ENCODE assay signal across 19 cellular contexts in genomic region chr14:91326514-91326832, GRCh38.
A peak's percentile ranks its signal among the peaks of the same experiment; 100 is the strongest.
DNase-seq lines count a peak whose midpoint lies in the region; ATAC-seq, FAIRE-seq and TF ChIP-seq lines count a peak whose summit lies in the region.
"Had no signal": no experiment of that assay in that cellular context is flagged by ENCODE, and none has a peak within 500 bp of the region (broad histone marks: within the 10 kb centered on the region; RNA-seq: fewer than 3 reads in every experiment).

No MANE protein-coding gene starts in this region.

- peaks cover 55% of the 10 kb centered on the region for H3K36me3 Mint-ChIP-seq in T-helper 1 cell treated with Interleukin-12 subunit alpha and Interleukin-12 subunit beta and Interleukin-4 antibody, amounts not matched to agents 30 μg/mL and 1 μg/mL, for 36 hours (ENCODE audit: low read depth)

- H3K9me3 ChIP-seq in KOPT-K1 (ENCODE audit: insufficient read depth, low read length, poor library complexity, severe bottlenecking), result no peaks in the 10 kb centered on the region
- H3K9me3 ChIP-seq in GM12878 (replicated peaks; ENCODE audit: control insufficient read depth, insufficient read depth, low read length), result no peaks in the 10 kb centered on the region
- no peaks in the 10 kb centered on the region for H3K9me3 ChIP-seq in parathyroid adenoma (ENCODE audit: control insufficient read depth, low read length)
- H3K9me3 ChIP-seq in left lung, result no peaks in the 10 kb centered on the region
- H3K9me3 ChIP-seq: A549, colonic mucosa, esophagus squamous epithelium, transverse colon had no signal

- ATAC-seq in GM12878, result no peak
- ATAC-seq in left lung, result no peak
- no peak for ATAC-seq in HG03521 (IDR thresholded peaks at IDR 0.05; ENCODE audit: unreplicated experiment)
- ATAC-seq: A549, left cardiac atrium had no signal

- H3K27me3 ChIP-seq in GM12878 (replicated peaks in 1 of 2; ENCODE audit: control insufficient read depth in 2 of 2, insufficient read depth in 2 of 2, low read length in 1 of 2) (no peaks in the 10 kb centered on the region), parathyroid adenoma (ENCODE audit: control insufficient read depth, insufficient read depth, low read length) (no peaks in the 10 kb centered on the region), left lung (no peaks in the 10 kb centered on the region)
- H3K27me3 ChIP-seq: colonic mucosa, esophagus squamous epithelium, transverse colon had no signal

- H3K27me3 Mint-ChIP-seq in T-helper 1 cell treated with Interleukin-12 subunit alpha and Interleukin-12 subunit beta and Interleukin-4 antibody, amounts not matched to agents 30 μg/mL and 1 μg/mL, for 36 hours (ENCODE audit: low read depth), result no peaks in the 10 kb centered on the region

- H3K4me3 ChIP-seq in GM12878, result no peak overlapping the region
- no peak overlapping the region for H3K4me3 ChIP-seq in parathyroid adenoma (ENCODE audit: low read depth, low read length)
- H3K4me3 ChIP-seq in left lung, result no peak overlapping the region
- H3K4me3 ChIP-seq: A549, colonic mucosa, esophagus squamous epithelium, transverse colon had no signal

- 96% methylated on average over 2 of the region's 2 CpGs for WGBS in GM12878 (ENCODE audit: insufficient coverage, insufficient replicate concordance, low lambda C conversion rate, missing lambda C conversion rate)

- no peak for TF ChIP-seq EP300 in GM12878 (IDR thresholded peaks at IDR 0.05; ENCODE audit: borderline replicate concordance in 1 of 2, control insufficient read depth in 1 of 2, low read depth in 2 of 2, low read length in 2 of 2)

- BruUV-seq in GM12878 (replicated peaks; lab: Mats Ljungman, UMichigan), result TSS peak; percentile 9

- no peak for DNase-seq in T-helper 1 cell
- no peak for DNase-seq in GM12878 (ENCODE audit: low read depth, low spot score)
- no peak for DNase-seq in left lung
- DNase-seq in ureter (ENCODE audit: low spot score), result no peak
- DNase-seq: amniotic stem cell, colonic mucosa, esophagus squamous epithelium, left cardiac atrium, NCI-H2081 treated with DMSO at 0.1 percent for 48 hours, NCI-H774, SHP77 treated with DMSO at 0.1 percent for 48 hours, transverse colon had no signal

- peaks cover 13% of the 10 kb centered on the region for H3K79me2 ChIP-seq in GM12878 (ENCODE audit: control insufficient read depth, insufficient read depth, low read length)
- peaks cover 7% of the 10 kb centered on the region for H3K79me2 ChIP-seq in parathyroid adenoma

- H3K4me2 ChIP-seq in GM12878 (ENCODE audit: control insufficient read depth, insufficient read depth), result no peak overlapping the region
- H3K4me2 ChIP-seq in parathyroid adenoma (ENCODE audit: low read length), result peak overlapping the region; percentile 58
- H3K4me2 ChIP-seq: A549 had no signal

- no peak for FAIRE-seq in GM12878 (lab: Jason Lieb, UNC)
- FAIRE-seq: A549, GM19239, TTC549 had no signal

- peak overlapping the region; percentile 57 for H3K27ac Mint-ChIP-seq in T-helper 1 cell treated with Interleukin-12 subunit alpha and Interleukin-12 subunit beta and Interleukin-4 antibody, amounts not matched to agents 30 μg/mL and 1 μg/mL, for 36 hours

- intact Hi-C loops in GM12878 (cut with micrococcal nuclease; ENCODE audit: unreplicated experiment) (loop anchor here (10.0 kb wide), 1 partner anchor 178 kb away; no protein-coding TSS in a partner anchor), left lung (cut with DNase I) (loop anchor here in 1 of 2 donors (10.0 kb wide), 1 partner anchor 88 kb away; the partner anchor contains the start of gene CCDC88C)

- no peak for TF ChIP-seq RAD21 in GM12878 (IDR thresholded peaks at IDR 0.05; ENCODE audit: insufficient read depth, low read depth, low read length)

- RAD21 ChIA-PET in GM12878 (lab: Charles Lee; ENCODE audit: unreplicated experiment), result interaction anchor here (0.9 to 7.1 kb wide), 2 partner anchors 19 to 91 kb away, joined by 4 to 160 read pairs; partner anchors contain the start of gene CCDC88C

- in situ Hi-C loops in GM12878 (cut with MboI), result no loop called here

- peaks cover 62% of the 10 kb centered on the region for H3K4me1 Mint-ChIP-seq in T-helper 1 cell treated with Interleukin-12 subunit alpha and Interleukin-12 subunit beta and Interleukin-4 antibody, amounts not matched to agents 30 μg/mL and 1 μg/mL, for 36 hours (ENCODE audit: low read depth)

- no peak overlapping the region for H3K9ac ChIP-seq in GM12878 (ENCODE audit: control insufficient read depth, insufficient read depth, low read length)
- H3K9ac ChIP-seq in parathyroid adenoma, result no peak overlapping the region

- H3K27ac ChIP-seq in KOPT-K1 (ENCODE audit: low read depth, low read length, poor library complexity, severe bottlenecking), result peak overlapping the region; percentile 62
- no peak overlapping the region for H3K27ac ChIP-seq in GM12878 (ENCODE audit: control insufficient read depth, insufficient read depth)
- peak overlapping the region; percentile 45 for H3K27ac ChIP-seq in parathyroid adenoma
- H3K27ac ChIP-seq in left lung, result peak overlapping the region in 1 of 2 donors; percentile 49
- H3K27ac ChIP-seq: A549, colonic mucosa, transverse colon had no signal

- no peaks in the 10 kb centered on the region for H4K20me1 ChIP-seq in GM12878 (ENCODE audit: control insufficient read depth, insufficient read depth)

- peaks cover 43% of the 10 kb centered on the region for H3K4me1 ChIP-seq in GM12878 (ENCODE audit: control insufficient read depth, insufficient read depth, low read length)
- H3K4me1 ChIP-seq in parathyroid adenoma, result peaks cover 26% of the 10 kb centered on the region
- peaks cover 38 to 71% of the 10 kb centered on the region in 2 donors for H3K4me1 ChIP-seq in left lung
- H3K4me1 ChIP-seq: A549, colonic mucosa had no signal

- TF ChIP-seq CTCF in GM12878 (IDR thresholded peaks at IDR 0.05 in 2 of 3, conservative IDR thresholded peaks at IDR 0.05 in 1 of 3; ENCODE audit: control insufficient read depth in 2 of 3, extremely low read depth in 1 of 3, insufficient read depth in 1 of 3, low read depth in 3 of 3, low read length in 3 of 3), result no peak
- no peak for TF ChIP-seq CTCF in parathyroid adenoma (IDR thresholded peaks at IDR 0.05)
- no peak for TF ChIP-seq CTCF in left lung (IDR thresholded peaks at IDR 0.05)

- H2AFZ ChIP-seq in GM12878 (ENCODE audit: control insufficient read depth, low read depth, low read length) (no peak overlapping the region), parathyroid adenoma (no peak overlapping the region)

- H3K9me3 Mint-ChIP-seq in T-helper 1 cell treated with Interleukin-12 subunit alpha and Interleukin-12 subunit beta and Interleukin-4 antibody, amounts not matched to agents 30 μg/mL and 1 μg/mL, for 36 hours, result no peaks in the 10 kb centered on the region

- POLR2A ChIA-PET in GM12878 (lab: Charles Lee), result interaction anchor here (1.4 to 2.8 kb wide), 3 partner anchors 11 to 89 kb away, joined by 4 to 9 read pairs (median 8); no protein-coding TSS in a partner anchor

- no peak overlapping the region for H3K4me3 Mint-ChIP-seq in T-helper 1 cell treated with Interleukin-12 subunit alpha and Interleukin-12 subunit beta and Interleukin-4 antibody, amounts not matched to agents 30 μg/mL and 1 μg/mL, for 36 hours

- TF ChIP-seq POLR2A in GM12878 (IDR thresholded peaks at IDR 0.05; ENCODE audit: low read depth, low read length), result no peak

- SMC1A ChIA-PET in GM12878 (lab: Charles Lee; ENCODE audit: uncharacterized antibody, unreplicated experiment), result interaction anchor here (1.0 to 11.1 kb wide), 4 partner anchors 19 to 92 kb away, joined by 4 to 210 read pairs (median 5); partner anchors contain the start of gene CCDC88C

- H3K36me3 ChIP-seq in KOPT-K1 (ENCODE audit: insufficient read depth, low read length), result peaks cover 93% of the 10 kb centered on the region
- H3K36me3 ChIP-seq in GM12878 (ENCODE audit: control insufficient read depth in 2 of 2, insufficient read depth in 2 of 2, low read length in 1 of 2), result peaks cover 28 to 50% of the 10 kb centered on the region in 2 experiments
- H3K36me3 ChIP-seq in parathyroid adenoma (ENCODE audit: control insufficient read depth, insufficient read depth, low read length), result no peaks in the 10 kb centered on the region
- peaks cover 0 to 9% of the 10 kb centered on the region in 2 donors for H3K36me3 ChIP-seq in left lung
- H3K36me3 ChIP-seq: colonic mucosa, transverse colon had no signal

- CTCF ChIA-PET in GM12878 (lab: Yijun Ruan, JAX), result interaction anchor here (0.7 to 13.6 kb wide), 5 partner anchors 11 to 93 kb away, joined by 3 to 242 read pairs (median 38); partner anchors contain the start of gene CCDC88C

TF ChIP-seq in GM12878, 131 proteins besides CTCF, POLR2A, EP300 and RAD21:
- TF ChIP-seq RCOR1 (conservative IDR thresholded peaks at IDR 0.05; ENCODE audit: low read depth, low read length), result no peak
- TF ChIP-seq SIX5 (IDR thresholded peaks at IDR 0.05; ENCODE audit: low read depth, low read length, severe bottlenecking), result no peak
- no peak for TF ChIP-seq ZBTB11 (CRISPR knock-in tag; IDR thresholded peaks at IDR 0.05)
- no peak for TF ChIP-seq ESRRA (IDR thresholded peaks at IDR 0.05; ENCODE audit: low read length)
- TF ChIP-seq JUND (IDR thresholded peaks at IDR 0.05; ENCODE audit: low read depth, low read length), result no peak
- TF ChIP-seq CREB1 (IDR thresholded peaks at IDR 0.05; ENCODE audit: low read depth), result no peak
TF ChIP-seq in GM12878: peak in this region for 0.
